Comparison of ENCODE assay signal across 12 cellular contexts in genomic region chr22:35064664-35065063, GRCh38. TPM values are rescaled to one million over a fixed set of nuclear protein-coding genes. Genes with fewer than 3 reads are reported as not detected.
DNase-seq lines count a peak whose midpoint lies in the region; ATAC-seq, FAIRE-seq and TF ChIP-seq lines count a peak whose summit lies in the region.
"Had no signal": no experiment of that assay in that cellular context is flagged by ENCODE, and none has a peak within 500 bp of the region (broad histone marks: within the 10 kb centered on the region; RNA-seq: fewer than 3 reads in every experiment).

No MANE protein-coding gene starts in this region.

- DNase-seq in GM12891 (ENCODE audit: insufficient read length, low spot score) (peak; percentile 30), NCI-H69 (lab: John Stamatoyannopoulos, UW) (peak; percentile 47), kidney tubule cell (ENCODE audit: low spot score) (peak; percentile 77), spleen (no peak), left ventricle myocardium inferior (no peak), frontal cortex (ENCODE audit: low spot score in 2 of 2) (no peak)
- no peak for DNase-seq in NK-92 treated with Interleukin-12 subunit alpha and Interleukin-12 subunit beta, amount 100 ng/mL, for 24 hours (lab: John Stamatoyannopoulos, UW)
- DNase-seq: NCI-H1930; right cardiac atrium; stimulated activated CD8-positive, alpha-beta memory T cell treated with anti-CD3 and anti-CD28 coated beads, Interleukin-4, amount 100 ng/mL, for 48 hours had no signal

- H3K27me3 ChIP-seq in spleen (replicated peaks in 1 of 7) (peaks cover 0 to 15% (median 0%) of the 10 kb centered on the region in 7 donors), left ventricle myocardium inferior (ENCODE audit: low read depth) (peaks cover 30% of the 10 kb centered on the region)

- TF ChIP-seq POLR2A in GM12891 (IDR thresholded peaks at IDR 0.05; ENCODE audit: low read depth, low read length) (peak; percentile 44; the same call in 1 of the 2 replicates), spleen (IDR thresholded peaks at IDR 0.05) (no peak)

- H3K4me1 ChIP-seq in spleen (no peaks in the 10 kb centered on the region), left ventricle myocardium inferior (no peaks in the 10 kb centered on the region)

- ATAC-seq in GM21576 (IDR thresholded peaks at IDR 0.05; ENCODE audit: unreplicated experiment), result peak; percentile 60
- ATAC-seq: right cardiac atrium had no signal

- TF ChIP-seq CTCF in spleen (IDR thresholded peaks at IDR 0.05 in 8 of 11, conservative IDR thresholded peaks at IDR 0.05 in 3 of 11) (no peak), left ventricle myocardium inferior (IDR thresholded peaks at IDR 0.05; ENCODE audit: borderline replicate concordance) (no peak)

- no peak overlapping the region for H3K4me3 ChIP-seq in spleen
- H3K4me3 ChIP-seq in left ventricle myocardium inferior, result no peak overlapping the region

- peak; percentile 84 for FAIRE-seq in GM12891 (lab: Jason Lieb, UNC)
- FAIRE-seq in frontal cortex (lab: Jason Lieb, UNC), result no peak

- H3K9me3 ChIP-seq in spleen (peaks cover 0 to 5% (median 0%) of the 10 kb centered on the region in 8 donors), left ventricle myocardium inferior (replicated peaks) (no peaks in the 10 kb centered on the region)

- WGBS in spleen, 5 donors, result 91 to 97% (median 92%) methylated on average over 1 of the region's 1 CpG

- no peak overlapping the region for H3K27ac ChIP-seq in spleen
- H3K27ac ChIP-seq in left ventricle myocardium inferior (replicated peaks), result no peak overlapping the region

- H3K36me3 ChIP-seq in spleen, result no peaks in the 10 kb centered on the region
- H3K36me3 ChIP-seq in left ventricle myocardium inferior, result no peaks in the 10 kb centered on the region

- intact Hi-C loops in spleen (cut with DNase I; ENCODE audit: low total_unique reads), result no loop called here
- intact Hi-C loops in left ventricle myocardium inferior (cut with micrococcal nuclease), result no loop called here

TF ChIP-seq in GM12891, 5 proteins besides CTCF, POLR2A, EP300 and RAD21:
- TF ChIP-seq SPI1 (IDR thresholded peaks at IDR 0.05; ENCODE audit: low read depth, low read length) (peak; percentile 50), TAF1 (IDR thresholded peaks at IDR 0.05; ENCODE audit: low read depth, low read length) (no peak)

RNA-seq across cellular contexts. Expression of gene ISX, which starts 1.3 kb away (rescaled TPM):
- polyA plus RNA-seq in GM12891 (2012; ENCODE audit: low read depth, missing spikeins), result 6.2 TPM
- total RNA-seq in spleen (not detected), left ventricle myocardium inferior (not detected), frontal cortex (not detected)
- not detected for polyA plus RNA-seq in spleen
- total RNA-seq: cardiac septum, right cardiac atrium had no signal
- polyA plus RNA-seq: right cardiac atrium had no signal

Comparison
In these comparisons a context has a peak if more than half of its experiments do, and no peak if none do; other contexts are left out.
1. DNase-seq: peak in GM12891 (single experiment), NCI-H69 (single experiment) and kidney tubule cell (single experiment); none in spleen (single experiment), left ventricle myocardium inferior (single experiment), frontal cortex (0 of 2) and NK-92 treated with Interleukin-12 subunit alpha and Interleukin-12 subunit beta, amount 100 ng/mL, for 24 hours (single experiment).